In the genomic region with DNA sequence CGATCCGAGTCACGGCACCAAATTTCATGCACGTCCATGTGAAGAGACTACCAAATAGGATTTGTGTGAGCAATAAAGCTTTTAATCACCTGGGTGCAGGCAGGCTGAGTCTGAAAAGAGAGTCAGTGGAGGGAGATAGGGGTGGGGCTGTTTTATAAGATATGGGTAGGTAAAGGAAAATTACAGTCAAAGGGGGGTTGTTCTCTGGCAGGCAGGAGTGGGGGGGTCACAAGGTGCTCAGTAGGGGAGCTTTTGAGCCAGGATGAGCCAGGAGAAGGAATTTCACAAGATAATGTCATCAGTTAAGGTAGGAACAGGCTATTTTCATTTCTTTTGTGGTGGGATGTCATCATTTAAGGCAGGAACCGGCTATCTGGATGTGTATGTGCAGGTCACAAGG, we compare ENCODE assay signal across 4 cellular contexts. TPM values are rescaled to one million over a fixed set of nuclear protein-coding genes. Genes with fewer than 3 reads are reported as not detected.
DNase-seq lines count a peak whose midpoint lies in the region; ATAC-seq, FAIRE-seq and TF ChIP-seq lines count a peak whose summit lies in the region.
"Not testable (repeated sequence)": the region's sequence is repeated elsewhere in the genome, so short reads cannot be mapped to it uniquely, and the experiment has no call there.

No MANE protein-coding gene starts in this region.

- POLR2A ChIA-PET in HEK293 (lab: Yijun Ruan, JAX), result not testable (repeated sequence)
- POLR2A ChIA-PET in K562 (lab: Yijun Ruan, JAX), result interaction anchor here (0.7 kb wide), 1 partner anchor 1294 kb away, joined by 4 read pairs; no protein-coding TSS in a partner anchor

- not testable (repeated sequence) for H3K36me3 ChIP-seq in HEK293 (ENCODE audit: control insufficient read depth in 2 of 2, insufficient read depth in 1 of 2, low read length in 2 of 2); K562 (ENCODE audit: control insufficient read depth, insufficient read depth, low read length)

- H3K9me1 ChIP-seq in K562 (ENCODE audit: control insufficient read depth, insufficient read depth, low read length), result not testable (repeated sequence)

- not testable (repeated sequence) for H3K4me3 ChIP-seq in HEK293 (ENCODE audit: low read depth, low read length); K562

- not testable (repeated sequence) for ATAC-seq in K562

- H3K79me2 ChIP-seq in K562 (ENCODE audit: control insufficient read depth, insufficient read depth, low read length), result not testable (repeated sequence)

- DNase-seq in NCI-H82 (lab: John Stamatoyannopoulos, UW), result peak; percentile 71
- DNase-seq in NCI-H82 treated with DMSO at 0.1 percent for 48 hours (lab: John Stamatoyannopoulos, UW; ENCODE audit: unreplicated experiment), result peak; percentile 20
- peak in 1 of 4 experiments; percentile 34 for DNase-seq in K562 (ENCODE audit: extremely low read depth in 1 of 4, low spot score in 3 of 4)

- 2% methylated on average over 5 of the region's 5 CpGs for WGBS in K562 (ENCODE audit: insufficient coverage, low coverage, missing lambda C conversion rate)

- not testable (repeated sequence) for H3K9me3 ChIP-seq in HEK293 (ENCODE audit: control insufficient read depth, insufficient read depth, low read depth, low read length); K562 (replicated peaks; ENCODE audit: control insufficient read depth, insufficient read depth, low read depth, low read length)

- H3K4me1 ChIP-seq in HEK293 (ENCODE audit: control insufficient read depth, insufficient read depth, low read length), result not testable (repeated sequence)
- peaks cover 6 to 14% of the 10 kb centered on the region in 2 experiments for H3K4me1 ChIP-seq in K562 (replicated peaks in 1 of 2; ENCODE audit: control insufficient read depth in 2 of 2, insufficient read depth in 2 of 2, low read length in 2 of 2)

- TF ChIP-seq RAD21 in K562 (CRISPR knock-in tag; conservative IDR thresholded peaks at IDR 0.05 in 1 of 2, IDR thresholded peaks at IDR 0.05 in 1 of 2), result not testable (repeated sequence)

- CTCF ChIA-PET in HEK293 (lab: Yijun Ruan, JAX), result interaction anchor here (0.6 kb wide), 2 partner anchors 206 to 346 kb away, joined by 3 read pairs; no protein-coding TSS in a partner anchor
- CTCF ChIA-PET in K562 (lab: Yijun Ruan, JAX; ENCODE audit: low intra/inter-chr PET ratio), result not testable (repeated sequence)

- H3K27me3 ChIP-seq in K562 (ENCODE audit: control insufficient read depth in 2 of 2, insufficient read depth in 2 of 2, low read length in 2 of 2), result not testable (repeated sequence)

- H2AFZ ChIP-seq in K562 (ENCODE audit: low read depth, low read length), result peak overlapping the region; percentile 51; the same call in 1 of the 2 replicates

- TF ChIP-seq POLR2A in K562 (conservative IDR thresholded peaks at IDR 0.05), result not testable (repeated sequence)

- intact Hi-C loops in K562 (cut with micrococcal nuclease), result loop anchor here (5.0 kb wide), 1 partner anchor 105 kb away; a partner anchor contains a TSS

- not testable (repeated sequence) for H3K27ac ChIP-seq in HEK293 (ENCODE audit: extremely low read depth, low read depth, low read length); K562 (ENCODE audit: extremely low read depth, low read depth, low read length)

- not testable (repeated sequence) for H4K20me1 ChIP-seq in K562 (replicated peaks; ENCODE audit: control insufficient read depth, insufficient read depth, low read length)

- in situ Hi-C loops in K562 (cut with MboI), result not testable (repeated sequence)

- H3K9ac ChIP-seq in K562 (ENCODE audit: insufficient read depth in 1 of 2, low read depth in 2 of 2, low read length in 2 of 2), result not testable (repeated sequence)

- FAIRE-seq in K562 (lab: Jason Lieb, UNC), result not testable (repeated sequence)

- H3K4me2 ChIP-seq in K562 (ENCODE audit: insufficient read depth, low read length), result peak overlapping the region; percentile 58; the same call in 1 of the 2 replicates

- BruUV-seq in K562 (replicated peaks; lab: Mats Ljungman, UMichigan), result not testable (repeated sequence)

- TF ChIP-seq EP300 in K562 (IDR thresholded peaks at IDR 0.05; ENCODE audit: low read length), result not testable (repeated sequence)

- TF ChIP-seq CTCF in HEK293 (tag by site-specific recombination; IDR thresholded peaks at IDR 0.05); K562 (IDR thresholded peaks at IDR 0.05 in 2 of 3, conservative IDR thresholded peaks at IDR 0.05 in 1 of 3; ENCODE audit: insufficient read depth in 2 of 3, low read depth in 1 of 3, low read length in 3 of 3): not testable (repeated sequence)

TF ChIP-seq in HEK293, 187 proteins besides CTCF, POLR2A, EP300 and RAD21:
- peak; percentile 16; the same call in 1 of the 2 replicates for TF ChIP-seq GLIS1 (tag by site-specific recombination; IDR thresholded peaks at IDR 0.05)

TF ChIP-seq in K562, 482 proteins besides CTCF, POLR2A, EP300 and RAD21 (continues in another document):
- TF ChIP-seq DPF2 (IDR thresholded peaks at IDR 0.05) (peak; percentile 65), ZEB2 (IDR thresholded peaks at IDR 0.05) (0 out of 2 replicates have a peak, but pooled peaks have one; percentile 66), TRIM24 (IDR thresholded peaks at IDR 0.05) (peak in 1 of 2 experiments; percentile 40; a peak in 1 of 4 replicates), ARID1B (IDR thresholded peaks at IDR 0.05) (peak; percentile 71), POLR2AphosphoS5 (IDR thresholded peaks at IDR 0.05; ENCODE audit: control insufficient read depth, insufficient read depth, low read depth, low read length) (0 out of 2 replicates have a peak, but pooled peaks have one; percentile 26), NRF1 (conservative IDR thresholded peaks at IDR 0.05 in 1 of 2, IDR thresholded peaks at IDR 0.05 in 1 of 2) (0 out of 4 replicates have a peak, but pooled peaks of 1 of the 2 experiments have one; percentile 17), ELF4 (CRISPR knock-in tag; IDR thresholded peaks at IDR 0.05) (0 out of 2 replicates have a peak, but pooled peaks have one; percentile 18), CTBP1 (IDR thresholded peaks at IDR 0.05; ENCODE audit: borderline replicate concordance) (peak; percentile 49; the same call in 1 of the 2 replicates), SMARCA4 (IDR thresholded peaks at IDR 0.05) (peak; percentile 51; the same call in 1 of the 2 replicates), CBFA2T3 (IDR thresholded peaks at IDR 0.05) (peak; percentile 82), TEAD4 (IDR thresholded peaks at IDR 0.05; ENCODE audit: low read length) (0 out of 2 replicates have a peak, but pooled peaks have one; percentile 45), CBFA2T2 (conservative IDR thresholded peaks at IDR 0.05) (peak; percentile 81), TCF3 (CRISPR knock-in tag; IDR thresholded peaks at IDR 0.05) (peak; percentile 81), NCOR1 (IDR thresholded peaks at IDR 0.05) (peak; percentile 58; the same call in 1 of the 2 replicates), PHB2 (IDR thresholded peaks at IDR 0.05; ENCODE audit: low read depth) (0 out of 2 replicates have a peak, but pooled peaks have one; percentile 11), CEBPB (tag; IDR thresholded peaks at IDR 0.05) (0 out of 2 replicates have a peak, but pooled peaks have one; percentile 12), TAL1 (IDR thresholded peaks at IDR 0.05) (peak; percentile 86), MTA2 (IDR thresholded peaks at IDR 0.05; ENCODE audit: low read depth) (peak; percentile 65)
- not testable (repeated sequence) for TF ChIP-seq TEAD4 (CRISPR knock-in tag; IDR thresholded peaks at IDR 0.05; ENCODE audit: borderline replicate concordance)

RNA-seq across cellular contexts. Expression of a gene that starts 55.4 kb away (rescaled TPM):
- total RNA-seq in K562 (2011; cell fraction: chromatin; rRNA removed; ENCODE audit: low replicate concordance), result 205 and 671 TPM in 2 replicates
- 112 and 137 TPM in 2 replicates for total RNA-seq in K562 (2011; cell fraction: nucleolus; rRNA removed)
- 370 and 701 TPM in 2 replicates for total RNA-seq in K562 (2011; cell fraction: nucleoplasm; rRNA removed)
- total RNA-seq in K562 (2014; rRNA removed), result 346 and 402 TPM in 2 replicates
- 477 and 544 TPM in 2 replicates for total RNA-seq in K562 (2014; rRNA removed; fragmentation: Illumina TruSeq; extraction: Trizol)
- 480 and 510 TPM in 2 replicates for total RNA-seq in K562 (2015; rRNA removed; fragmentation: Illumina TruSeq; extraction: Trizol)
- 341 and 367 TPM in 2 replicates for total RNA-seq in K562 (2021)
- polyA plus RNA-seq in K562 (2011; rRNA removed), result 135 and 164 TPM in 2 replicates
- polyA plus RNA-seq in K562 (2011; cell fraction: cytosol; rRNA removed), result 48.2 and 57.6 TPM in 2 replicates
- polyA plus RNA-seq in K562 (2011; cell fraction: nucleus; rRNA removed), result 222 and 300 TPM in 2 replicates
- 216 and 359 TPM in 2 replicates for polyA plus RNA-seq in K562 (2012)
- polyA plus RNA-seq in K562 (2014; fragmentation: Illumina TruSeq; extraction: Trizol), result 501 and 562 TPM in 2 replicates
- polyA plus RNA-seq in K562 (2014; fragmentation: Nextera tagmentation; extraction: Ambion mirVana), result 10 to 100 TPM; 69.7 to 73.4 TPM
- polyA plus RNA-seq in K562 (2014; rRNA removed), result 266 and 399 TPM in 2 replicates
- 261 and 336 TPM in 2 replicates for polyA minus RNA-seq in K562 (2011; rRNA and poly(A)+ RNA removed)
- polyA minus RNA-seq in K562 (2011; cell fraction: cytosol; rRNA and poly(A)+ RNA removed), result 91.0 and 96.7 TPM in 2 replicates
- 163 and 287 TPM in 2 replicates for polyA minus RNA-seq in K562 (2011; cell fraction: nucleus; rRNA and poly(A)+ RNA removed)

RNA-seq across cellular contexts. Expression of a gene that starts 58.4 kb away (rescaled TPM):
- 52.0 and 81.1 TPM in 2 replicates for total RNA-seq in K562 (2011; cell fraction: chromatin; rRNA removed; ENCODE audit: low replicate concordance)
- 19.8 and 24.6 TPM in 2 replicates for total RNA-seq in K562 (2011; cell fraction: nucleolus; rRNA removed)
- total RNA-seq in K562 (2011; cell fraction: nucleoplasm; rRNA removed), result 35.9 and 38.6 TPM in 2 replicates
- total RNA-seq in K562 (2014; rRNA removed), result 8.0 and 10.6 TPM in 2 replicates
- total RNA-seq in K562 (2014; rRNA removed; fragmentation: Illumina TruSeq; extraction: Trizol), result 23.9 and 25.1 TPM in 2 replicates
- 20.5 and 24.5 TPM in 2 replicates for total RNA-seq in K562 (2015; rRNA removed; fragmentation: Illumina TruSeq; extraction: Trizol)
- total RNA-seq in K562 (2021), result 18.6 and 20.3 TPM in 2 replicates
- polyA plus RNA-seq in K562 (2011; rRNA removed), result 25.4 and 27.0 TPM in 2 replicates
- 6.5 and 12.9 TPM in 2 replicates for polyA plus RNA-seq in K562 (2011; cell fraction: cytosol; rRNA removed)
- polyA plus RNA-seq in K562 (2011; cell fraction: nucleus; rRNA removed), result 21.6 and 24.5 TPM in 2 replicates
- 7.5 and 8.5 TPM in 2 replicates for polyA plus RNA-seq in K562 (2012)
- polyA plus RNA-seq in K562 (2014; fragmentation: Illumina TruSeq; extraction: Trizol), result 12.2 and 15.8 TPM in 2 replicates
- 10 to 100 TPM in 1 of 2 experiments, 1 to 10 TPM in 1; 8.8 to 14.2 TPM for polyA plus RNA-seq in K562 (2014; fragmentation: Nextera tagmentation; extraction: Ambion mirVana)
- 7.5 and 8.6 TPM in 2 replicates for polyA plus RNA-seq in K562 (2014; rRNA removed)
- polyA minus RNA-seq in K562 (2011; rRNA and poly(A)+ RNA removed), result 63.3 and 94.2 TPM in 2 replicates
- polyA minus RNA-seq in K562 (2011; cell fraction: cytosol; rRNA and poly(A)+ RNA removed), result 17.0 and 20.5 TPM in 2 replicates
- polyA minus RNA-seq in K562 (2011; cell fraction: nucleus; rRNA and poly(A)+ RNA removed), result 7.1 and 24.3 TPM in 2 replicates
